16 cellular contexts compared by ENCODE assay signal in genomic region chr1:243244420-243244819, GRCh38. TPM values are rescaled to one million over a fixed set of nuclear protein-coding genes. Genes with fewer than 3 reads are reported as not detected.
A peak's percentile ranks its signal among the peaks of the same experiment; 100 is the strongest.
DNase-seq lines count a peak whose midpoint lies in the region; ATAC-seq and TF ChIP-seq lines count a peak whose summit lies in the region.
"Had no signal": no experiment of that assay in that cellular context is flagged by ENCODE, and none has a peak within 500 bp of the region (broad histone marks: within the 10 kb centered on the region; RNA-seq: fewer than 3 reads in every experiment).

No MANE protein-coding gene starts in this region.

- POLR2A ChIA-PET in MCF 10A (lab: Yijun Ruan, JAX), result interaction anchor here (0.6 to 12.8 kb wide), 3 partner anchors 9 to 74 kb away, joined by 3 to 208 read pairs (median 4); partner anchors contain the start of genes CEP170 and SDCCAG8
- POLR2A ChIA-PET in CD8-positive, alpha-beta memory T cell (lab: Charles Lee), result no interaction called here

- H3K27me3 ChIP-seq in mammary epithelial cell (ENCODE audit: insufficient read depth, low read length), result no peaks in the 10 kb centered on the region
- H3K27me3 ChIP-seq in OCI-LY3 (ENCODE audit: low read depth, low read length), result no peaks in the 10 kb centered on the region
- no peaks in the 10 kb centered on the region for H3K27me3 ChIP-seq in prostate gland (replicated peaks; ENCODE audit: insufficient read depth)
- H3K27me3 ChIP-seq in CD8-positive, alpha-beta memory T cell (ENCODE audit: insufficient read depth, low read length, poor library complexity, severe bottlenecking), result no peaks in the 10 kb centered on the region
- H3K27me3 ChIP-seq: body of pancreas, spleen, upper lobe of left lung had no signal

- in situ Hi-C loops in mammary epithelial cell (cut with MboI; ENCODE audit: low sequenced_read_pairs in 2 of 2), result no loop called here

- CTCF ChIA-PET in MCF 10A (lab: Yijun Ruan, JAX) (interaction anchor here (0.6 to 1.0 kb wide), 3 partner anchors 9 to 1645 kb away, joined by 3 read pairs; no protein-coding TSS in a partner anchor), mammary epithelial cell (lab: Charles Lee; ENCODE audit: low non-redundant PET) (no interaction called here)
- CTCF ChIA-PET in CD8-positive, alpha-beta memory T cell (lab: Charles Lee), result no interaction called here

- dilution Hi-C loops in mammary epithelial cell (cut with HindIII; ENCODE audit: low sequenced_read_pairs), result no loop called here

- ATAC-seq in HG03064 (IDR thresholded peaks at IDR 0.05; ENCODE audit: low read depth, unreplicated experiment), result peak; percentile 50
- no peak for ATAC-seq in stimulated activated naive B cell treated with anti-CD40 and anti-IgM and Interleukin-4, amounts not matched to agents 10 μg/mL and 1 μg/mL and 100 μg/mL, for 72 hours (replicated peaks)
- ATAC-seq: A549; body of pancreas; naive thymus-derived CD4-positive, alpha-beta T cell had no signal

- TF ChIP-seq POLR2A in prostate gland (IDR thresholded peaks at IDR 0.05), result no peak

- 81% methylated on average over 9 of the region's 9 CpGs for WGBS in mammary epithelial cell (ENCODE audit: low coverage, missing lambda C conversion rate)
- WGBS in prostate gland, result 84% methylated on average over 9 of the region's 9 CpGs

- H3K9me3 Mint-ChIP-seq in MCF 10A (ENCODE audit: unreplicated experiment), result peaks cover under 1% of the 10 kb centered on the region
- peaks cover 2 to 6% of the 10 kb centered on the region in 2 donors for H3K9me3 Mint-ChIP-seq in stimulated activated naive B cell treated with anti-CD40 and anti-IgM and Interleukin-4, amounts not matched to agents 10 μg/mL and 1 μg/mL and 100 μg/mL, for 72 hours
- H3K9me3 Mint-ChIP-seq in CD8-positive, alpha-beta memory T cell, result no peaks in the 10 kb centered on the region

- H2AFZ ChIP-seq in mammary epithelial cell (ENCODE audit: low read depth, low read length) (no peak overlapping the region), OCI-LY3 (ENCODE audit: low read depth, low read length) (no peak overlapping the region)

- H4K20me1 ChIP-seq in mammary epithelial cell (ENCODE audit: insufficient read depth, low read length) (no peaks in the 10 kb centered on the region), OCI-LY3 (ENCODE audit: insufficient read depth, low read length) (peaks cover 16% of the 10 kb centered on the region)

- BruUV-seq in MCF 10A (replicated peaks; lab: Mats Ljungman, UMichigan) (no TSS peak), mammary epithelial cell (replicated peaks; lab: Mats Ljungman, UMichigan) (no TSS peak)

- no peaks in the 10 kb centered on the region for H3K9me3 ChIP-seq in mammary epithelial cell (replicated peaks; ENCODE audit: insufficient read depth, low read length)
- no peaks in the 10 kb centered on the region for H3K9me3 ChIP-seq in OCI-LY3 (ENCODE audit: insufficient read depth, low read length)
- H3K9me3 ChIP-seq in prostate gland, result no peaks in the 10 kb centered on the region
- no peaks in the 10 kb centered on the region for H3K9me3 ChIP-seq in CD8-positive, alpha-beta memory T cell (ENCODE audit: low read length)
- H3K9me3 ChIP-seq: A549, body of pancreas, spleen, upper lobe of left lung had no signal

- peaks cover 8% of the 10 kb centered on the region for H3K36me3 Mint-ChIP-seq in MCF 10A (ENCODE audit: insufficient read depth, unreplicated experiment)
- H3K36me3 Mint-ChIP-seq in stimulated activated naive B cell treated with anti-CD40 and anti-IgM and Interleukin-4, amounts not matched to agents 10 μg/mL and 1 μg/mL and 100 μg/mL, for 72 hours, result peaks cover 29 to 52% of the 10 kb centered on the region in 2 donors
- peaks cover 3 to 4% (median 3%) of the 10 kb centered on the region in 3 donors for H3K36me3 Mint-ChIP-seq in CD8-positive, alpha-beta memory T cell

- H3K4me1 ChIP-seq in mammary epithelial cell (ENCODE audit: insufficient read depth, low read length) (no peaks in the 10 kb centered on the region), OCI-LY3 (ENCODE audit: low read length) (peaks cover 58% of the 10 kb centered on the region), prostate gland (replicated peaks) (no peaks in the 10 kb centered on the region)
- no peaks in the 10 kb centered on the region for H3K4me1 ChIP-seq in CD8-positive, alpha-beta memory T cell (ENCODE audit: insufficient read depth, low read length)
- H3K4me1 ChIP-seq: A549, body of pancreas had no signal

- intact Hi-C loops in MCF 10A (cut with micrococcal nuclease) (no loop called here), mammary epithelial cell (cut with micrococcal nuclease) (no loop called here), prostate gland (cut with DNase I) (no loop called here)

- H3K27ac ChIP-seq in mammary epithelial cell (ENCODE audit: insufficient read depth, low read depth, low read length) (no peak overlapping the region), OCI-LY3 (ENCODE audit: low read length) (peak overlapping the region; percentile 82), prostate gland (no peak overlapping the region)
- no peak overlapping the region for H3K27ac ChIP-seq in CD8-positive, alpha-beta memory T cell (ENCODE audit: low read depth, low read length)
- H3K27ac ChIP-seq: A549, body of pancreas had no signal

- DNase-seq in MCF 10A (ENCODE audit: unreplicated experiment), result no peak
- DNase-seq in mammary epithelial cell, result no peak
- no peak for DNase-seq in stimulated activated naive B cell treated with anti-CD40 and anti-IgM and Interleukin-4, amounts not matched to agents 10 μg/mL and 1 μg/mL and 100 μg/mL, for 72 hours
- no peak for DNase-seq in NCI-H82 treated with DMSO at 0.1 percent for 48 hours (lab: John Stamatoyannopoulos, UW; ENCODE audit: unreplicated experiment)
- no peak for DNase-seq in prostate gland (ENCODE audit: low spot score)
- no peak for DNase-seq in CD8-positive, alpha-beta memory T cell
- DNase-seq: body of pancreas; DMS153; Karpas-422; kidney glomerular epithelial cell; naive thymus-derived CD4-positive, alpha-beta T cell; spleen; upper lobe of left lung had no signal

- H3K9ac ChIP-seq in mammary epithelial cell (ENCODE audit: insufficient read depth, low read length), result no peak overlapping the region
- peak overlapping the region; percentile 64 for H3K9ac ChIP-seq in OCI-LY3 (ENCODE audit: low read length)

- TF ChIP-seq CTCF in MCF 10A (IDR thresholded peaks at IDR 0.05; ENCODE audit: unreplicated experiment) (no peak), mammary epithelial cell (conservative IDR thresholded peaks at IDR 0.05 in 1 of 2, IDR thresholded peaks at IDR 0.05 in 1 of 2; ENCODE audit: extremely low read depth in 1 of 2, insufficient read depth in 1 of 2, low read depth in 1 of 2, low read length in 2 of 2) (no peak), OCI-LY3 (IDR thresholded peaks at IDR 0.05; ENCODE audit: low read depth, low read length) (no peak), prostate gland (IDR thresholded peaks at IDR 0.05) (no peak)

- peaks cover 94% of the 10 kb centered on the region for H3K79me2 ChIP-seq in mammary epithelial cell (ENCODE audit: insufficient read depth, low read length)
- peaks cover 97% of the 10 kb centered on the region for H3K79me2 ChIP-seq in OCI-LY3 (ENCODE audit: low read length)

- peak overlapping the region; percentile 52 for H3K4me3 Mint-ChIP-seq in MCF 10A (ENCODE audit: unreplicated experiment)
- H3K4me3 Mint-ChIP-seq in stimulated activated naive B cell treated with anti-CD40 and anti-IgM and Interleukin-4, amounts not matched to agents 10 μg/mL and 1 μg/mL and 100 μg/mL, for 72 hours, result peak overlapping the region; percentile 41 to 64
- H3K4me3 Mint-ChIP-seq in CD8-positive, alpha-beta memory T cell, result no peak overlapping the region

- peak overlapping the region; percentile 79 for H3K27ac Mint-ChIP-seq in MCF 10A (ENCODE audit: low read depth, unreplicated experiment)
- H3K27ac Mint-ChIP-seq in stimulated activated naive B cell treated with anti-CD40 and anti-IgM and Interleukin-4, amounts not matched to agents 10 μg/mL and 1 μg/mL and 100 μg/mL, for 72 hours, result peak overlapping the region; percentile 42
- peak overlapping the region in 2 of 8 donors; percentile 44 to 67 for H3K27ac Mint-ChIP-seq in CD8-positive, alpha-beta memory T cell

- peaks cover 38% of the 10 kb centered on the region for H3K4me1 Mint-ChIP-seq in MCF 10A (ENCODE audit: insufficient read depth, unreplicated experiment)
- H3K4me1 Mint-ChIP-seq in stimulated activated naive B cell treated with anti-CD40 and anti-IgM and Interleukin-4, amounts not matched to agents 10 μg/mL and 1 μg/mL and 100 μg/mL, for 72 hours, result peaks cover 33 to 62% of the 10 kb centered on the region in 2 donors
- peaks cover 10 to 23% (median 21%) of the 10 kb centered on the region in 3 donors for H3K4me1 Mint-ChIP-seq in CD8-positive, alpha-beta memory T cell

- no peaks in the 10 kb centered on the region for H3K36me3 ChIP-seq in mammary epithelial cell (ENCODE audit: insufficient read depth, low read length)
- H3K36me3 ChIP-seq in OCI-LY3 (replicated peaks; ENCODE audit: low read depth, low read length), result peaks cover 8% of the 10 kb centered on the region
- H3K36me3 ChIP-seq in prostate gland, result no peaks in the 10 kb centered on the region
- H3K36me3 ChIP-seq in CD8-positive, alpha-beta memory T cell (ENCODE audit: insufficient read depth, low read length), result no peaks in the 10 kb centered on the region
- H3K36me3 ChIP-seq: upper lobe of left lung had no signal

- H3K4me3 ChIP-seq in mammary epithelial cell (replicated peaks in 1 of 3; ENCODE audit: insufficient read depth in 1 of 3, low read depth in 2 of 3, low read length in 3 of 3), result no peak overlapping the region
- H3K4me3 ChIP-seq in OCI-LY3 (ENCODE audit: low read length), result peak overlapping the region; percentile 70
- H3K4me3 ChIP-seq in prostate gland, result no peak overlapping the region
- no peak overlapping the region for H3K4me3 ChIP-seq in CD8-positive, alpha-beta memory T cell (ENCODE audit: low read length)
- H3K4me3 ChIP-seq: A549, body of pancreas, spleen, upper lobe of left lung had no signal

- H3K4me2 ChIP-seq in mammary epithelial cell (ENCODE audit: insufficient read depth, low read depth, low read length) (no peak overlapping the region), OCI-LY3 (ENCODE audit: low read length) (peak overlapping the region; percentile 89)
- H3K4me2 ChIP-seq: A549 had no signal

- no peaks in the 10 kb centered on the region for H3K27me3 Mint-ChIP-seq in MCF 10A (ENCODE audit: insufficient read depth, unreplicated experiment)
- no peaks in the 10 kb centered on the region for H3K27me3 Mint-ChIP-seq in stimulated activated naive B cell treated with anti-CD40 and anti-IgM and Interleukin-4, amounts not matched to agents 10 μg/mL and 1 μg/mL and 100 μg/mL, for 72 hours
- H3K27me3 Mint-ChIP-seq in CD8-positive, alpha-beta memory T cell, result peaks cover 0 to 1% of the 10 kb centered on the region in 2 donors
- H3K27me3 Mint-ChIP-seq: naive thymus-derived CD4-positive, alpha-beta T cell had no signal

RNA-seq across cellular contexts. Expression of gene CEP170, which starts 10.7 kb away (rescaled TPM):
- 148 and 182 TPM in 2 replicates for total RNA-seq in MCF 10A (2022)
- 10 to 100 TPM; 64.6 to 75.7 TPM for total RNA-seq in mammary epithelial cell
- polyA plus RNA-seq in mammary epithelial cell, result 23.9 TPM
- 73.6 TPM for polyA minus RNA-seq in mammary epithelial cell
- total RNA-seq in prostate gland, result 10 to 100 TPM in 1 of 2 donors, 1 to 10 TPM in 1; 9.7 to 31.4 TPM
- 10 to 100 TPM; 29.9 to 36.5 TPM for total RNA-seq in CD8-positive, alpha-beta memory T cell
- polyA plus RNA-seq in CD8-positive, alpha-beta memory T cell, result 7.4 TPM

RNA-seq across cellular contexts. Expression of gene SDCCAG8, which starts 11.4 kb away (rescaled TPM):
- total RNA-seq in MCF 10A (2022) (81.1 and 128 TPM in 2 replicates), mammary epithelial cell (10 to 100 TPM; 34.7 to 42.1 TPM), prostate gland (10 to 100 TPM; 41.7 to 55.6 TPM)
- 22.4 TPM for polyA plus RNA-seq in mammary epithelial cell
- 33.5 TPM for polyA minus RNA-seq in mammary epithelial cell
- 10 to 100 TPM; 17.8 to 18.3 TPM for total RNA-seq in CD8-positive, alpha-beta memory T cell
- 22.3 TPM for polyA plus RNA-seq in CD8-positive, alpha-beta memory T cell

Comparison
In these comparisons a context has a peak if more than half of its experiments do, and no peak if none do; other contexts are left out.
1. H3K4me3 Mint-ChIP-seq: peak in MCF 10A (single experiment) and stimulated activated naive B cell treated with anti-CD40 and anti-IgM and Interleukin-4, amounts not matched to agents 10 μg/mL and 1 μg/mL and 100 μg/mL, for 72 hours (2 of 2); none in CD8-positive, alpha-beta memory T cell (0 of 7).